Comparison of ENCODE assay signal across 6 cellular contexts in the genomic region with DNA sequence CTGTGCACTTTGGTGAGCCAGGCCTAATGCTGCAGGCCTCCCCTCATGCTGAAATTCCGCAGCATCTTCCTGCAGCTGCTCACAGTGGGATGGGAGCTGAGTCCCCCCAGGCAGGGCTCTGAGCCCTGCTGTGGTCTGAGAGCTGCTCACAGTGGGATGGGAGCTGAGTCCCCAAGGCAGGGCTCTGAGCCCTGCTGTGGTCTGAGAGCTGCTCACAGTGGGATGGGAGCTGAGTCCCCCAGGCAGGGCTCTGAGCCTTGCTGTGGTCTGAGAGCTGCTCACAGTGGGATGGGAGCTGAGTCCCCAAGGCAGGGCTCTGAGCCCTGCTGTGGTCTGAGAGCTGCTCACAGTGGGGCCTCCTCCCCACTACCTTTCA. TPM values are rescaled to one million over a fixed set of nuclear protein-coding genes. Genes with fewer than 3 reads are reported as not detected.
DNase-seq lines count a peak whose midpoint lies in the region; ATAC-seq, FAIRE-seq and TF ChIP-seq lines count a peak whose summit lies in the region.
"Not testable (repeated sequence)": the region's sequence is repeated elsewhere in the genome, so short reads cannot be mapped to it uniquely, and the experiment has no call there.

No MANE protein-coding gene starts in this region.

- not testable (repeated sequence) for H3K23me2 ChIP-seq in H1 (ENCODE audit: low read depth, low read length)

- not testable (repeated sequence) for ATAC-seq in T-helper 17 cell; upper lobe of left lung (ENCODE audit: low FRiP score in 2 of 2)

- WGBS in H1 (ENCODE audit: extremely low coverage in 1 of 2, insufficient coverage in 1 of 2, insufficient read length in 1 of 2, insufficient replicate concordance in 2 of 2, low coverage in 1 of 2, low lambda C conversion rate in 2 of 2, missing lambda C conversion rate in 1 of 2), 2 experiments, result 75% methylated on average over 1 of the region's 1 CpG; no CpG with 5 or more reads in 1 of the 2 experiments
- WGBS in neuronal stem cell (ENCODE audit: extremely low coverage in 2 of 2, insufficient read length in 2 of 2, insufficient replicate concordance in 1 of 2), 2 donors, result no CpG with 5 or more reads among the region's 1 CpG
- 89% methylated on average over 1 of the region's 1 CpG; no CpG with 5 or more reads in 1 of the 2 donors for WGBS in upper lobe of left lung, 2 donors

- H2AK5ac ChIP-seq in H1 (ENCODE audit: low read depth, low read length); neuronal stem cell (ENCODE audit: low read depth, low read length): not testable (repeated sequence)

- H4K91ac ChIP-seq in H1 (replicated peaks; ENCODE audit: insufficient read length, low read length); neuronal stem cell (ENCODE audit: low read depth, low read length, poor library complexity): not testable (repeated sequence)

- peak overlapping the region; percentile 24 for H3K27ac Mint-ChIP-seq in T-helper 17 cell

- not testable (repeated sequence) for DNase-seq in T-helper 17 cell; H1 (ENCODE audit: low read depth in 1 of 2, low spot score in 2 of 2); neuronal stem cell (ENCODE audit: low spot score); upper lobe of left lung
- DNase-seq in myocyte (ENCODE audit: low read depth), result peak; percentile 49

- H3K9me3 ChIP-seq in KOPT-K1 (ENCODE audit: insufficient read depth, low read length, poor library complexity, severe bottlenecking); T-helper 17 cell (ENCODE audit: control insufficient read depth, low read length, poor library complexity, severe bottlenecking); H1 (ENCODE audit: insufficient read depth in 2 of 2, low read depth in 1 of 2, low read length in 1 of 2); neuronal stem cell (replicated peaks in 1 of 2; ENCODE audit: control insufficient read depth in 2 of 2, insufficient read depth in 1 of 2, low read depth in 1 of 2, low read length in 2 of 2); upper lobe of left lung: not testable (repeated sequence)

- not testable (repeated sequence) for H3K14ac ChIP-seq in H1 (ENCODE audit: insufficient read length)
- peak overlapping the region; percentile 38 for H3K14ac ChIP-seq in neuronal stem cell (ENCODE audit: low read length)

- not testable (repeated sequence) for H3K23ac ChIP-seq in H1 (ENCODE audit: insufficient read length); neuronal stem cell (ENCODE audit: low read depth, low read length, poor library complexity)

- H3K9ac ChIP-seq in H1 (replicated peaks in 1 of 4; ENCODE audit: extremely low read depth in 1 of 4, low read depth in 3 of 4, low read length in 3 of 4), result not testable (repeated sequence)
- peak overlapping the region; percentile 70 for H3K9ac ChIP-seq in neuronal stem cell (ENCODE audit: low read depth, low read length, poor library complexity)

- not testable (repeated sequence) for H3K18ac ChIP-seq in H1 (ENCODE audit: extremely low read depth, low read length)
- H3K18ac ChIP-seq in neuronal stem cell (ENCODE audit: low read length), result peak overlapping the region; percentile 48

- TF ChIP-seq CTCF in H1 (IDR thresholded peaks at IDR 0.05; ENCODE audit: control extremely low read depth in 1 of 3, insufficient read depth in 1 of 3, low read depth in 1 of 3, low read length in 3 of 3); upper lobe of left lung (IDR thresholded peaks at IDR 0.05): not testable (repeated sequence)

- H3K27me3 Mint-ChIP-seq in T-helper 17 cell, result not testable (repeated sequence)

- not testable (repeated sequence) for H4K5ac ChIP-seq in H1 (ENCODE audit: insufficient read length, low read depth, low read length)

- TF ChIP-seq RAD21 in H1 (IDR thresholded peaks at IDR 0.05 in 1 of 2, conservative IDR thresholded peaks at IDR 0.05 in 1 of 2; ENCODE audit: low read depth in 2 of 2, low read length in 2 of 2), result not testable (repeated sequence)

- not testable (repeated sequence) for H2AFZ ChIP-seq in H1 (ENCODE audit: low read length); neuronal stem cell (ENCODE audit: low read length)

- H3K27ac ChIP-seq in KOPT-K1 (ENCODE audit: low read depth, low read length, poor library complexity, severe bottlenecking), result peak overlapping the region; percentile 8
- not testable (repeated sequence) for H3K27ac ChIP-seq in H1 (ENCODE audit: low read depth, low read length); neuronal stem cell (replicated peaks; ENCODE audit: low read length)
- peak overlapping the region in 3 of 4 donors; percentile 68 to 80 (median 69) for H3K27ac ChIP-seq in upper lobe of left lung

- peak overlapping the region; percentile 68; the same call in 1 of the 2 replicates for H4K8ac ChIP-seq in H1 (ENCODE audit: extremely low read depth, insufficient read depth, low read length)
- not testable (repeated sequence) for H4K8ac ChIP-seq in neuronal stem cell (ENCODE audit: low read depth, low read length)

- H3K4me3 Mint-ChIP-seq in T-helper 17 cell, result not testable (repeated sequence)

- POLR2A ChIA-PET in H1 (lab: Charles Lee; ENCODE audit: partially characterized antibody), result interaction anchor here (1.2 kb wide), 1 partner anchor 12 kb away, joined by 3 read pairs; no protein-coding TSS in a partner anchor

- not testable (repeated sequence) for H2BK20ac ChIP-seq in H1 (ENCODE audit: low read length)

- H3K4me2 ChIP-seq in H1 (ENCODE audit: insufficient read depth in 1 of 2, low read depth in 2 of 2, low read length in 2 of 2); neuronal stem cell (ENCODE audit: insufficient read depth, low read length, poor library complexity, severe bottlenecking): not testable (repeated sequence)

- CTCF ChIA-PET in H1 (lab: Charles Lee; ENCODE audit: partially characterized antibody), result interaction anchor here (1.3 to 8.5 kb wide), 18 partner anchors 8 to 211 kb away, joined by 3 to 178 read pairs (median 8); no protein-coding TSS in a partner anchor

- not testable (repeated sequence) for H4K20me1 ChIP-seq in H1 (replicated peaks in 1 of 2; ENCODE audit: control insufficient read depth in 1 of 2, insufficient read depth in 2 of 2, low read length in 2 of 2)

- not testable (repeated sequence) for H2BK12ac ChIP-seq in H1 (ENCODE audit: low read depth, low read length); neuronal stem cell (ENCODE audit: low read length)

- H3K79me1 ChIP-seq in H1 (ENCODE audit: low read depth, low read length); neuronal stem cell (ENCODE audit: low read depth, low read length): not testable (repeated sequence)

- H2BK120ac ChIP-seq in H1 (replicated peaks; ENCODE audit: low read depth, low read length); neuronal stem cell (ENCODE audit: low read depth, low read length): not testable (repeated sequence)

- not testable (repeated sequence) for H3K4ac ChIP-seq in H1 (replicated peaks; ENCODE audit: insufficient read length, low read depth, low read length); neuronal stem cell (ENCODE audit: low read length)

- FAIRE-seq in H1 (lab: Jason Lieb, UNC), result not testable (repeated sequence)

- TF ChIP-seq EP300 in H1 (IDR thresholded peaks at IDR 0.05; ENCODE audit: borderline replicate concordance in 1 of 2, low read depth in 2 of 2, low read length in 2 of 2); upper lobe of left lung (IDR thresholded peaks at IDR 0.05): not testable (repeated sequence)

- H3K56ac ChIP-seq in H1 (replicated peaks; ENCODE audit: insufficient read length, low read depth, low read length), result not testable (repeated sequence)

- H3K36me3 ChIP-seq in KOPT-K1 (ENCODE audit: insufficient read depth, low read length); H1 (ENCODE audit: control insufficient read depth in 2 of 4, insufficient read depth in 4 of 4, low read length in 3 of 4); neuronal stem cell (replicated peaks in 1 of 2; ENCODE audit: control insufficient read depth in 2 of 2, insufficient read depth in 2 of 2, low read length in 2 of 2): not testable (repeated sequence)
- H3K36me3 ChIP-seq in upper lobe of left lung, result peaks cover 0 to 14% (median 3%) of the 10 kb centered on the region in 4 donors

- H3K27me3 ChIP-seq in H1 (replicated peaks in 1 of 4; ENCODE audit: control insufficient read depth in 3 of 4, extremely low read depth in 1 of 4, insufficient read depth in 3 of 4, low read length in 3 of 4); neuronal stem cell (ENCODE audit: control insufficient read depth in 3 of 3, insufficient read depth in 3 of 3, low read depth in 1 of 3, low read length in 3 of 3); upper lobe of left lung: not testable (repeated sequence)

- H3K4me1 Mint-ChIP-seq in T-helper 17 cell, result not testable (repeated sequence)

- not testable (repeated sequence) for H3K36me3 Mint-ChIP-seq in T-helper 17 cell (ENCODE audit: low read depth)

- not testable (repeated sequence) for H3K4me1 ChIP-seq in H1 (replicated peaks in 1 of 4; ENCODE audit: control insufficient read depth in 3 of 4, insufficient read depth in 4 of 4, low read length in 3 of 4)
- peaks cover 9 to 25% of the 10 kb centered on the region in 2 donors for H3K4me1 ChIP-seq in neuronal stem cell (ENCODE audit: control insufficient read depth in 2 of 2, insufficient read depth in 1 of 2, low read depth in 1 of 2, low read length in 2 of 2)
- peaks cover 24 to 33% (median 29%) of the 10 kb centered on the region in 4 donors for H3K4me1 ChIP-seq in upper lobe of left lung

- not testable (repeated sequence) for H3K79me2 ChIP-seq in H1 (ENCODE audit: control insufficient read depth in 1 of 2, insufficient read depth in 2 of 2, low read length in 2 of 2)

- not testable (repeated sequence) for H2BK15ac ChIP-seq in H1 (ENCODE audit: low read length); neuronal stem cell (ENCODE audit: low read length)

- not testable (repeated sequence) for H2BK5ac ChIP-seq in H1 (ENCODE audit: low read depth, low read length); neuronal stem cell (ENCODE audit: low read length)

- not testable (repeated sequence) for TF ChIP-seq POLR2A in H1 (IDR thresholded peaks at IDR 0.05; ENCODE audit: control extremely low read depth in 1 of 2, low read depth in 2 of 2, low read length in 2 of 2); upper lobe of left lung (IDR thresholded peaks at IDR 0.05)

- H3K4me3 ChIP-seq in H1 (ENCODE audit: extremely low read depth in 1 of 4, insufficient read depth in 2 of 4, low read depth in 3 of 4, low read length in 4 of 4); neuronal stem cell (ENCODE audit: low read length in 2 of 2); upper lobe of left lung: not testable (repeated sequence)

RNA-seq across cellular contexts. Expression of gene ABR, which starts 58.4 kb away (rescaled TPM):
- total RNA-seq in T-helper 17 cell, result 100 to 1,000 TPM; 101 to 130 TPM
- 41.4 and 44.8 TPM in 2 replicates for total RNA-seq in H1 (2021; fragmentation: NEBNext Ultra II Directional; extraction: Animal tissue kit (Norgen Biotek cat#: 25700))
- 47.2 and 68.0 TPM in 2 replicates for polyA plus RNA-seq in H1 (2011; rRNA removed)
- polyA plus RNA-seq in H1 (2011; cell fraction: cytosol; rRNA removed), result 42.5 TPM
- polyA plus RNA-seq in H1 (2011; cell fraction: nucleus; rRNA removed), result 102 TPM
- 25.2 to 40.6 TPM (median 35.7 TPM) in 4 replicates for polyA plus RNA-seq in H1 (2012, experiment 1 of 2)
- 13.2 TPM for polyA plus RNA-seq in H1 (2012, experiment 2 of 2)
- polyA plus RNA-seq in H1 (2013, experiment 1 of 2), result 21.3 TPM
- polyA plus RNA-seq in H1 (2013, experiment 2 of 2), result 20.9 TPM
- 25.8 and 37.2 TPM in 2 replicates for polyA minus RNA-seq in H1 (2011; rRNA and poly(A)+ RNA removed)
- 27.9 TPM for polyA minus RNA-seq in H1 (2011; cell fraction: cytosol; rRNA and poly(A)+ RNA removed)
- polyA minus RNA-seq in H1 (2011; cell fraction: nucleus; rRNA and poly(A)+ RNA removed), result 34.7 TPM
- total RNA-seq in myocyte, result 45.8 and 71.9 TPM in 2 replicates
- polyA plus RNA-seq in myocyte (2012), result 41.1 TPM
- polyA plus RNA-seq in neuronal stem cell (2013, experiment 1 of 2), result 53.3 TPM
- 57.2 TPM for polyA plus RNA-seq in neuronal stem cell (2013, experiment 2 of 2)
- 100 to 1,000 TPM; 117 to 645 (median 206) TPM for total RNA-seq in upper lobe of left lung
